ENCODE assay signal across 1 cellular context in genomic region chr5:139652788-139653241, GRCh38.
TF ChIP-seq lines count a peak whose summit lies in the region.

No MANE protein-coding gene starts in this region.

TF ChIP-seq in K562, 482 proteins besides CTCF, POLR2A, EP300 and RAD21 (continued from another document):
- TF ChIP-seq ZBTB5 (IDR thresholded peaks at IDR 0.05), result 0 out of 2 replicates have a peak, but pooled peaks have one; percentile 50
- TF ChIP-seq SMAD1 (IDR thresholded peaks at IDR 0.05; ENCODE audit: low read depth, low read length, partially characterized antibody), result no peak
- TF ChIP-seq ZNF551 (CRISPR knock-in tag; IDR thresholded peaks at IDR 0.05), result no peak
- TF ChIP-seq THRA (IDR thresholded peaks at IDR 0.05), result no peak
- no peak for TF ChIP-seq HDAC2 (IDR thresholded peaks at IDR 0.05)
- 0 out of 2 replicates have a peak, but pooled peaks have one; percentile 42 for TF ChIP-seq NKRF (IDR thresholded peaks at IDR 0.05; ENCODE audit: borderline replicate concordance)
- TF ChIP-seq SUPT5H (IDR thresholded peaks at IDR 0.05), result peak; percentile 42; the same call in 1 of the 2 replicates
- no peak for TF ChIP-seq BRCA1 (IDR thresholded peaks at IDR 0.05)
- TF ChIP-seq BRCA1 (CRISPR knock-in tag; IDR thresholded peaks at IDR 0.05), result no peak
- no peak for TF ChIP-seq NCOA1 (IDR thresholded peaks at IDR 0.05; ENCODE audit: low read depth)
- TF ChIP-seq MLLT1 (IDR thresholded peaks at IDR 0.05), result no peak
- TF ChIP-seq GTF2E2 (tag; IDR thresholded peaks at IDR 0.05), result no peak
- no peak for TF ChIP-seq LARP7 (IDR thresholded peaks at IDR 0.05)
- TF ChIP-seq ZNF780A (CRISPR knock-in tag; IDR thresholded peaks at IDR 0.05), result no peak
- peak in 1 of 2 experiments; percentile 49; a peak in 2 of 4 replicates for TF ChIP-seq KDM1A (IDR thresholded peaks at IDR 0.05)
- TF ChIP-seq PHB2 (IDR thresholded peaks at IDR 0.05; ENCODE audit: low read depth), result 0 out of 2 replicates have a peak, but pooled peaks have one; percentile 32
- no peak for TF ChIP-seq BRD4 (IDR thresholded peaks at IDR 0.05)
- TF ChIP-seq ZBTB1 (CRISPR knock-in tag; IDR thresholded peaks at IDR 0.05; ENCODE audit: borderline replicate concordance, low read depth), result no peak
- TF ChIP-seq HINFP (tag; conservative IDR thresholded peaks at IDR 0.05; ENCODE audit: low read depth), result no peak
- TF ChIP-seq MIER1 (IDR thresholded peaks at IDR 0.05; ENCODE audit: low read depth), result no peak
- no peak for TF ChIP-seq SRSF3 (IDR thresholded peaks at IDR 0.05; ENCODE audit: insufficient read depth, low read length)
